Comparison of ENCODE assay signal across 9 cellular contexts in the genomic region with DNA sequence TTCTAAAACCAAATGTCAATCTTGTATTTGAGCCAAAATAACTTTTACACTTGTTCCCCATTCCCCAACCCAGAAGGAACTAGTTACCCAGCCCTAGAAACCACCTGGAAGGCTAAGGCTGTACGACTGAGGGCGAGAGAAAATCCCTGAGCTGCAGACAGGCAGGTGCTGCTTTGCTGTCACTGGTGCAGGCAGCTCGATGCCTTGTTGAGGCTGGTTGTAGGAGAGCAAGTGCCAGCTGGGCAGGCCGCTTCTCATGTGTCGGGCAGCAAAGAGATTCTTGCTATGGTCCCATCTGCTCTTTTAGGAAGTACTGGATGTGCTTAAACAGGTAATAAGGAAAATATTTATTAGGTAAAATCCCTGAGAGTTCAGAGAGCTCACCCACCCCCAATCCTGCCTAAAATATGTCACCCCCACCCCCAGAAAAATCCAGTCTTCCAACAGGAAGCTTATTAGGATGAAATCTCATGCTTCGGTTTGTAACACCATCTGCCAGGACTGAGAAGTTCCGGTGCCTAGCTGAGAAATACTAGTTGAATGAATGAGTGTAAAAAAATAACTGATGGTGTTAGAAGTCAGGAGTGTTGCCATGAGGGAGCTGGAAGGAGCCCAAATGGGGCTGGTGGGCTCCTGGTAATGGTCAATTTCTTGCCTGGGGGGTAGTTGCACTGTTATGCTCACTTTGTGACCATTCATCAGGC.
DNase-seq lines count a peak whose midpoint lies in the region; ATAC-seq and TF ChIP-seq lines count a peak whose summit lies in the region.
"Had no signal": no experiment of that assay in that cellular context is flagged by ENCODE, and none has a peak within 500 bp of the region (broad histone marks: within the 10 kb centered on the region; RNA-seq: fewer than 3 reads in every experiment).

No MANE protein-coding gene starts in this region.

- H3K4me3 Mint-ChIP-seq in activated naive CD8-positive, alpha-beta T cell treated with anti-CD3 and anti-CD28 coated beads, Interleukin-2, amount 10 ng/mL, durations not matched to agents 7 days and 5 days: peak overlapping the region; percentile 69
- no peak overlapping the region for H3K4me3 Mint-ChIP-seq in activated naive CD8-positive, alpha-beta T cell treated with anti-CD3 and anti-CD28 coated beads for 36 hours

- intact Hi-C loops in esophagus squamous epithelium (cut with DNase I): loop anchor here (10.0 kb wide), 1 partner anchor 46 kb away; no protein-coding TSS in a partner anchor
- intact Hi-C loops in tibial artery (cut with DNase I; ENCODE audit: low total_unique reads): no loop called here
- intact Hi-C loops in prostate gland (cut with DNase I): no loop called here

- POLR2A ChIA-PET in activated naive CD8-positive, alpha-beta T cell treated with anti-CD3 and anti-CD28 coated beads, Interleukin-2, amount 10 ng/mL, durations not matched to agents 7 days and 5 days (lab: Charles Lee): no interaction called here

- H3K9me3 ChIP-seq in esophagus squamous epithelium (no peaks in the 10 kb centered on the region), tibial artery (no peaks in the 10 kb centered on the region), prostate gland (no peaks in the 10 kb centered on the region)

- DNase-seq in activated naive CD8-positive, alpha-beta T cell treated with anti-CD3 and anti-CD28 coated beads, Interleukin-2, amount 10 ng/mL, durations not matched to agents 7 days and 5 days: no peak
- no peak for DNase-seq in activated naive CD8-positive, alpha-beta T cell treated with anti-CD3 and anti-CD28 coated beads for 36 hours
- DNase-seq in NB4 (ENCODE audit: low read depth) (peak; percentile 87), esophagus squamous epithelium (lab: John Stamatoyannopoulos, UW) (no peak), tibial artery (peak in 1 of 2 donors; percentile 61), prostate gland (ENCODE audit: low spot score) (no peak), KBM-7 (no peak)
- DNase-seq: activated T-cell treated with anti-CD3 and anti-CD28 coated beads for 4 hours had no signal

- in situ Hi-C loops in KBM-7 (cut with MboI; ENCODE audit: low pct_unique_long_range_greater_than_20kb, low sequenced_read_pairs): no loop called here

- H3K36me3 ChIP-seq in esophagus squamous epithelium: peaks cover 0 to 18% (median 0%) of the 10 kb centered on the region in 3 donors
- peaks cover 17 to 33% (median 27%) of the 10 kb centered on the region in 3 donors for H3K36me3 ChIP-seq in tibial artery
- H3K36me3 ChIP-seq in prostate gland: no peaks in the 10 kb centered on the region

- H3K27me3 Mint-ChIP-seq in activated naive CD8-positive, alpha-beta T cell treated with anti-CD3 and anti-CD28 coated beads, Interleukin-2, amount 10 ng/mL, durations not matched to agents 7 days and 5 days: no peaks in the 10 kb centered on the region
- H3K27me3 Mint-ChIP-seq in activated naive CD8-positive, alpha-beta T cell treated with anti-CD3 and anti-CD28 coated beads for 36 hours: no peaks in the 10 kb centered on the region

- 18 to 23% methylated on average over 2 to 4 of the region's 7 CpGs for WGBS in esophagus squamous epithelium, 2 donors
- 74% methylated on average over 7 of the region's 7 CpGs for WGBS in prostate gland

- peak overlapping the region; percentile 61 for H3K27ac Mint-ChIP-seq in activated naive CD8-positive, alpha-beta T cell treated with anti-CD3 and anti-CD28 coated beads, Interleukin-2, amount 10 ng/mL, durations not matched to agents 7 days and 5 days
- H3K27ac Mint-ChIP-seq in activated naive CD8-positive, alpha-beta T cell treated with anti-CD3 and anti-CD28 coated beads for 36 hours: no peak overlapping the region

- H3K4me1 Mint-ChIP-seq in activated naive CD8-positive, alpha-beta T cell treated with anti-CD3 and anti-CD28 coated beads, Interleukin-2, amount 10 ng/mL, durations not matched to agents 7 days and 5 days: peaks cover 51% of the 10 kb centered on the region
- H3K4me1 Mint-ChIP-seq in activated naive CD8-positive, alpha-beta T cell treated with anti-CD3 and anti-CD28 coated beads for 36 hours: peaks cover 46% of the 10 kb centered on the region

- TF ChIP-seq POLR2A in NB4 (IDR thresholded peaks at IDR 0.05; ENCODE audit: extremely low read depth, insufficient read length) (no peak), esophagus squamous epithelium (IDR thresholded peaks at IDR 0.05) (no peak), prostate gland (IDR thresholded peaks at IDR 0.05) (no peak)

- peaks cover 1% of the 10 kb centered on the region for H3K36me3 Mint-ChIP-seq in activated naive CD8-positive, alpha-beta T cell treated with anti-CD3 and anti-CD28 coated beads, Interleukin-2, amount 10 ng/mL, durations not matched to agents 7 days and 5 days
- H3K36me3 Mint-ChIP-seq in activated naive CD8-positive, alpha-beta T cell treated with anti-CD3 and anti-CD28 coated beads for 36 hours: peaks cover 1% of the 10 kb centered on the region

- H3K9me3 Mint-ChIP-seq in activated naive CD8-positive, alpha-beta T cell treated with anti-CD3 and anti-CD28 coated beads, Interleukin-2, amount 10 ng/mL, durations not matched to agents 7 days and 5 days: no peaks in the 10 kb centered on the region
- H3K9me3 Mint-ChIP-seq in activated naive CD8-positive, alpha-beta T cell treated with anti-CD3 and anti-CD28 coated beads for 36 hours: no peaks in the 10 kb centered on the region

- H3K27ac ChIP-seq in esophagus squamous epithelium: peak overlapping the region; percentile 65 to 91 (median 88)
- H3K27ac ChIP-seq in tibial artery: peak overlapping the region; percentile 70 to 80
- peak overlapping the region in 1 of 2 donors; percentile 75 for H3K27ac ChIP-seq in prostate gland

- H3K4me3 ChIP-seq in NB4 (ENCODE audit: low read depth, low read length) (peak overlapping the region; percentile 59), esophagus squamous epithelium (no peak overlapping the region), tibial artery (no peak overlapping the region), prostate gland (no peak overlapping the region)

- TF ChIP-seq CTCF in NB4 (IDR thresholded peaks at IDR 0.05; ENCODE audit: low read depth, low read length) (no peak), esophagus squamous epithelium (IDR thresholded peaks at IDR 0.05) (no peak), tibial artery (IDR thresholded peaks at IDR 0.05) (no peak), prostate gland (IDR thresholded peaks at IDR 0.05) (no peak)

- H3K4me1 ChIP-seq in esophagus squamous epithelium (peaks cover 34 to 95% (median 40%) of the 10 kb centered on the region in 3 donors), tibial artery (peaks cover 0 to 60% (median 30%) of the 10 kb centered on the region in 4 donors), prostate gland (replicated peaks) (peaks cover 3% of the 10 kb centered on the region)

- ATAC-seq in activated naive CD8-positive, alpha-beta T cell treated with anti-CD3 and anti-CD28 coated beads, Interleukin-2, amount 10 ng/mL, durations not matched to agents 7 days and 5 days (ENCODE audit: low read depth): no peak
- no peak for ATAC-seq in HG03039 (IDR thresholded peaks at IDR 0.05; ENCODE audit: unreplicated experiment)

- H3K27me3 ChIP-seq in esophagus squamous epithelium (no peaks in the 10 kb centered on the region), tibial artery (no peaks in the 10 kb centered on the region), prostate gland (replicated peaks; ENCODE audit: insufficient read depth) (no peaks in the 10 kb centered on the region)
